1 cellular context compared by ENCODE assay signal in genomic region chr11:3073029-3073435, GRCh38.
TF ChIP-seq lines count a peak whose summit lies in the region.

No MANE protein-coding gene starts in this region.

TF ChIP-seq in HepG2, 621 proteins besides CTCF, POLR2A, EP300 and RAD21 (continued from another document):
- TF ChIP-seq CERS6 (CRISPR knock-in tag; IDR thresholded peaks at IDR 0.05) (no peak), ZBTB14 (CRISPR knock-in tag; IDR thresholded peaks at IDR 0.05) (no peak), CENPBD1 (CRISPR knock-in tag; IDR thresholded peaks at IDR 0.05; ENCODE audit: borderline replicate concordance, low read depth) (no peak), CEBPB (IDR thresholded peaks at IDR 0.05; ENCODE audit: borderline replicate concordance, low read depth, low read length) (no peak), ZNF205 (CRISPR knock-in tag; IDR thresholded peaks at IDR 0.05) (no peak), SP140L (CRISPR knock-in tag; IDR thresholded peaks at IDR 0.05; ENCODE audit: borderline replicate concordance) (no peak)
